In genomic region chr2:23137161-23137560, GRCh38 we compare ENCODE assay signal across 33 cellular contexts.
"Had no signal": no experiment of that assay in that cellular context is flagged by ENCODE, and none has a peak within 500 bp of the region (broad histone marks: within the 10 kb centered on the region; RNA-seq: fewer than 3 reads in every experiment).

No MANE protein-coding gene starts in this region.

- H3K4me3 ChIP-seq: ascending aorta, body of pancreas, cardiac muscle cell had no signal

- H3K36me3 ChIP-seq: ascending aorta, cardiac muscle cell had no signal

- ATAC-seq: activated CD8-positive, alpha-beta T cell treated with anti-CD3 and anti-CD28 coated beads for 36 hours; activated naive CD8-positive, alpha-beta T cell treated with anti-CD3 and anti-CD28 coated beads, Interleukin-2, amount 50 U/mL, for 24 hours; body of pancreas had no signal

- H3K4me1 ChIP-seq: body of pancreas had no signal

- H3K27me3 Mint-ChIP-seq: activated CD4-positive, alpha-beta memory T cell treated with anti-CD3 and anti-CD28 coated beads for 36 hours had no signal

- H3K36me3 Mint-ChIP-seq: activated CD4-positive, alpha-beta memory T cell treated with anti-CD3 and anti-CD28 coated beads for 36 hours; activated naive CD4-positive, alpha-beta T cell treated with anti-CD3 and anti-CD28 coated beads, Interleukin-2, amount 10 ng/mL, durations not matched to agents 7 days and 5 days; activated naive CD4-positive, alpha-beta T cell treated with anti-CD3 and anti-CD28 coated beads, Interleukin-2, amount 50 U/mL, for 24 hours; activated naive CD8-positive, alpha-beta T cell; activated naive CD8-positive, alpha-beta T cell treated with anti-CD3 and anti-CD28 coated beads, Interleukin-2, amount 10 ng/mL, durations not matched to agents 7 days and 5 days had no signal

- H3K27ac Mint-ChIP-seq: activated B cell treated with CpG ODN at 0.5 μM for 24 hours; activated CD4-positive, alpha-beta memory T cell treated with anti-CD3 and anti-CD28 coated beads for 36 hours; activated CD4-positive, alpha-beta T cell treated with anti-CD3 and anti-CD28 coated beads, Interleukin-2, amount 10 ng/mL, durations not matched to agents 24 days and 14 days; activated CD8-positive, alpha-beta T cell treated with anti-CD3 and anti-CD28 coated beads for 36 hours; activated naive CD4-positive, alpha-beta T cell treated with anti-CD3 and anti-CD28 coated beads, Interleukin-2, amount 10 ng/mL, durations not matched to agents 7 days and 5 days; activated naive CD4-positive, alpha-beta T cell treated with anti-CD3 and anti-CD28 coated beads, Interleukin-2, amount 50 U/mL, for 24 hours; activated naive CD8-positive, alpha-beta T cell; activated naive CD8-positive, alpha-beta T cell treated with anti-CD3 and anti-CD28 coated beads, Interleukin-2, amount 10 ng/mL, durations not matched to agents 7 days and 5 days; activated naive CD8-positive, alpha-beta T cell treated with anti-CD3 and anti-CD28 coated beads, Interleukin-2, amount 50 U/mL, for 24 hours; activated T-cell treated with anti-CD3 and anti-CD28 coated beads, Interleukin-2, amount 50 U/mL, for 24 hours; activated T-helper 2 cell treated with anti-CD3 and anti-CD28 coated beads, Interferon-gamma antibody, Interleukin-2, Interleukin-4, amounts not matched to agents 10 μg/mL and 5 μg/mL and 100 μg/mL, durations not matched to agents 14 hours and 24 hours and 36 hours; T-helper 1 cell treated with Interleukin-12 subunit alpha and Interleukin-12 subunit beta and Interleukin-4 antibody, amounts not matched to agents 30 μg/mL and 1 μg/mL, for 36 hours; T-helper 2 cell treated with Interferon-gamma antibody and Interleukin-4, amounts not matched to agents 5 μg/mL and 100 μg/mL, for 36 hours had no signal

- H3K9me3 Mint-ChIP-seq: activated B cell treated with CpG ODN at 0.5 μM for 24 hours; activated CD4-positive, alpha-beta memory T cell treated with anti-CD3 and anti-CD28 coated beads for 36 hours; activated CD8-positive, alpha-beta T cell treated with anti-CD3 and anti-CD28 coated beads for 36 hours; activated naive CD4-positive, alpha-beta T cell treated with anti-CD3 and anti-CD28 coated beads, Interleukin-2, amount 10 ng/mL, durations not matched to agents 7 days and 5 days; activated naive CD4-positive, alpha-beta T cell treated with anti-CD3 and anti-CD28 coated beads, Interleukin-2, amount 50 U/mL, for 24 hours; activated naive CD8-positive, alpha-beta T cell treated with anti-CD3 and anti-CD28 coated beads, Interleukin-2, amount 10 ng/mL, durations not matched to agents 7 days and 5 days; activated T-cell treated with anti-CD3 and anti-CD28 coated beads, Interleukin-2, amount 50 U/mL, for 24 hours; T-helper 1 cell treated with Interleukin-12 subunit alpha and Interleukin-12 subunit beta and Interleukin-4 antibody, amounts not matched to agents 30 μg/mL and 1 μg/mL, for 36 hours had no signal

- H3K4me1 Mint-ChIP-seq: activated B cell treated with CpG ODN at 0.5 μM for 24 hours; activated CD4-positive, alpha-beta T cell treated with anti-CD3 and anti-CD28 coated beads, Interleukin-2, amount 10 ng/mL, durations not matched to agents 24 days and 14 days; activated naive CD4-positive, alpha-beta T cell treated with anti-CD3 and anti-CD28 coated beads, Interleukin-2, amount 10 ng/mL, durations not matched to agents 7 days and 5 days; activated naive CD4-positive, alpha-beta T cell treated with anti-CD3 and anti-CD28 coated beads, Interleukin-2, amount 50 U/mL, for 24 hours; activated naive CD8-positive, alpha-beta T cell treated with anti-CD3 and anti-CD28 coated beads, Interleukin-2, amount 10 ng/mL, durations not matched to agents 7 days and 5 days; activated naive CD8-positive, alpha-beta T cell treated with anti-CD3 and anti-CD28 coated beads, Interleukin-2, amount 50 U/mL, for 24 hours had no signal

- DNase-seq: activated B cell treated with CpG ODN at 0.5 μM for 24 hours; activated CD4-positive, alpha-beta memory T cell treated with anti-CD3 and anti-CD28 coated beads for 36 hours; activated CD4-positive, alpha-beta T cell treated with anti-CD3 and anti-CD28 coated beads for 4 hours; activated CD4-positive, alpha-beta T cell treated with anti-CD3 and anti-CD28 coated beads, Interleukin-2, amount 10 ng/mL, durations not matched to agents 24 days and 14 days; activated CD4-positive, alpha-beta T cell treated with anti-CD3 and anti-CD28 coated beads, Interleukin-2, amount 50 U/mL, for 1 hour; activated CD4-positive, alpha-beta T cell treated with anti-CD3 and anti-CD28 coated beads, Interleukin-2, amount 50 U/mL, for 4 hours; activated CD4-positive, CD25-positive, alpha-beta regulatory T cell treated with anti-CD3 and anti-CD28 coated beads, Interleukin-2, amount 50 U/mL, for 72 hours; activated CD8-positive, alpha-beta memory T cell treated with anti-CD3 and anti-CD28 coated beads, Interleukin-2, amount 50 U/mL, for 4 hours; activated CD8-positive, alpha-beta T cell treated with anti-CD3 and anti-CD28 coated beads for 36 hours; activated effector memory CD4-positive, alpha-beta T cell treated with Interleukin-2 at 50 U/mL for 16 hours; activated gamma-delta T cell; activated naive CD4-positive, alpha-beta T cell treated with anti-CD3 and anti-CD28 coated beads, Interleukin-2, amount 10 ng/mL, durations not matched to agents 7 days and 5 days; activated naive CD4-positive, alpha-beta T cell treated with Interleukin-2 at 50 U/mL for 16 hours; activated naive CD8-positive, alpha-beta T cell treated with anti-CD3 and anti-CD28 coated beads, Interleukin-2, amount 10 ng/mL, durations not matched to agents 7 days and 5 days; activated naive CD8-positive, alpha-beta T cell treated with anti-CD3 and anti-CD28 coated beads, Interleukin-2, amount 50 U/mL, for 24 hours; activated T-cell treated with anti-CD3 and anti-CD28 coated beads, Interleukin-2, amount 50 U/mL, for 24 hours; activated T-cell treated with anti-CD3 and anti-CD28 coated beads, Interleukin-2, amount 50 U/mL, for 48 hours; amygdala; anterior cingulate cortex; body of pancreas; central memory CD4-positive, alpha-beta T cell; SW 1271; T-helper 1 cell; T-helper 2 cell; T-helper 9 cell had no signal

- H3K4me3 Mint-ChIP-seq: activated B cell treated with CpG ODN at 0.5 μM for 24 hours; activated CD4-positive, alpha-beta memory T cell treated with anti-CD3 and anti-CD28 coated beads for 36 hours; activated CD4-positive, alpha-beta T cell treated with anti-CD3 and anti-CD28 coated beads, Interleukin-2, amount 10 ng/mL, durations not matched to agents 24 days and 14 days; activated CD8-positive, alpha-beta T cell treated with anti-CD3 and anti-CD28 coated beads for 36 hours; activated naive CD4-positive, alpha-beta T cell treated with anti-CD3 and anti-CD28 coated beads, Interleukin-2, amount 10 ng/mL, durations not matched to agents 7 days and 5 days; activated naive CD4-positive, alpha-beta T cell treated with anti-CD3 and anti-CD28 coated beads, Interleukin-2, amount 50 U/mL, for 24 hours; activated naive CD8-positive, alpha-beta T cell; activated naive CD8-positive, alpha-beta T cell treated with anti-CD3 and anti-CD28 coated beads, Interleukin-2, amount 10 ng/mL, durations not matched to agents 7 days and 5 days; activated naive CD8-positive, alpha-beta T cell treated with anti-CD3 and anti-CD28 coated beads, Interleukin-2, amount 50 U/mL, for 24 hours; activated T-cell treated with anti-CD3 and anti-CD28 coated beads, Interleukin-2, amount 50 U/mL, for 24 hours; T-helper 1 cell treated with Interleukin-12 subunit alpha and Interleukin-12 subunit beta and Interleukin-4 antibody, amounts not matched to agents 30 μg/mL and 1 μg/mL, for 36 hours; T-helper 2 cell treated with Interferon-gamma antibody and Interleukin-4, amounts not matched to agents 5 μg/mL and 100 μg/mL, for 36 hours had no signal

- H3K27me3 ChIP-seq: ascending aorta, body of pancreas, cardiac muscle cell had no signal

- H3K27ac ChIP-seq: ascending aorta, body of pancreas, cardiac muscle cell, VCaP had no signal
